In the genomic region with DNA sequence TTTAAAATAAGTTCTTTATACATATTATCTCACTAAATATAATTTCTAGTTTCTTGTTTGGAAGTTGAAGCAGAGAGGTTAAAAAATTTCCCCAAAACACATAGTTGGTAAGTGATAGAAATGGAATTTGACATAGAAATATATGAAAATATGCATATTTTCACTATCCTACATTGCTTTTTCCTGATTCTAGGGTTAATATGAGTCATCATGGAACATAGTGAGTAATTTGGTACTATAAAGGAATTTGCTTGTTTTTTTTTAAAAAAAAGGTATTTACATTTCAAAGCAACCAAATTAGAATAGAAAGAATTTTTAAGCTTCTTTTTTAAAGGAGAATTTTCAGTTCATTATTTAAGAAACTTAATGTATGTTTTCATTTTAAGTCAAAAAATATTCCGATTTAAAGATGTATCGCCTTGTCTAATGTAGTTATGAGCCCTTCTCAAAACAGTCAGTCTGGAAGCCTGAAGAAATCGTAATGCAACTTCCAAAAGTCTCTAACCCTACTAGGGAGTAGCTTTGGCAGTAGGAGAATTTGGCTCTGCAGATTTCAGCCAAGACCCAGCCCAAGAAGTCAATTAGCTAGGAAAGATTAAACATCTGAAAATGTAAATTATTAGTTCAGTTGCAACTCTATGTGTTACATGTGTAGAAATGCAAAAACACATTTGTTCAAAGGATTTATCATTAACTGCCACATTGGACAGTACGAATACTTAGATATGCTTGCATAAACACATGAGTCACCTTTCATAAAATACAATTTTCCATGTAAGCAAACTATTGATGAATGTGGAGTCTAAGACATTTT, we compare ENCODE assay signal across 17 cellular contexts.
DNase-seq lines count a peak whose midpoint lies in the region; ATAC-seq, FAIRE-seq and TF ChIP-seq lines count a peak whose summit lies in the region.
"Had no signal": no experiment of that assay in that cellular context is flagged by ENCODE, and none has a peak within 500 bp of the region (broad histone marks: within the 10 kb centered on the region; RNA-seq: fewer than 3 reads in every experiment).

No MANE protein-coding gene starts in this region.

- H3K27ac Mint-ChIP-seq in activated T-cell treated with anti-CD3 and anti-CD28 coated beads, Interleukin-2, amount 50 U/mL, for 72 hours: no peak overlapping the region
- H3K27ac Mint-ChIP-seq: activated T-helper 1 cell treated with anti-CD3 and anti-CD28 coated beads, Interleukin-12 subunit alpha, Interleukin-12 subunit beta, Interleukin-2, Interleukin-4 antibody, amounts not matched to agents 30 ng/mL and 10 ng/mL and 1 ng/mL, durations not matched to agents 14 hours and 24 hours and 36 hours; T-cell had no signal

- H3K36me3 ChIP-seq in ACC112 (ENCODE audit: insufficient read depth, low read length) (no peaks in the 10 kb centered on the region), Panc1 (ENCODE audit: control insufficient read depth, insufficient read depth, low read length) (no peaks in the 10 kb centered on the region), left lung (no peaks in the 10 kb centered on the region)
- H3K36me3 ChIP-seq: upper lobe of left lung had no signal

- CTCF ChIA-PET in Panc1 (lab: Charles Lee): no interaction called here

- ATAC-seq in Panc1 (no peak), left lung (peak; percentile 73)
- no peak for ATAC-seq in activated T-cell treated with anti-CD3 and anti-CD28 coated beads, Interleukin-2, amount 50 U/mL, for 72 hours (replicated peaks in 1 of 2)
- ATAC-seq: T-cell had no signal

- POLR2A ChIA-PET in Panc1 (lab: Charles Lee): no interaction called here

- H3K27me3 ChIP-seq in ACC112 (ENCODE audit: insufficient read depth, low read length) (no peaks in the 10 kb centered on the region), Panc1 (ENCODE audit: control insufficient read depth, insufficient read depth, low read length) (no peaks in the 10 kb centered on the region), left lung (no peaks in the 10 kb centered on the region)
- H3K27me3 ChIP-seq: upper lobe of left lung had no signal

- intact Hi-C loops in Panc1 (cut with micrococcal nuclease; ENCODE audit: unreplicated experiment) (no loop called here), left lung (cut with DNase I) (no loop called here)

- H3K9me3 ChIP-seq in Panc1 (ENCODE audit: control insufficient read depth, insufficient read depth, low read depth, low read length): no peaks in the 10 kb centered on the region
- H3K9me3 ChIP-seq in left lung: no peaks in the 10 kb centered on the region
- H3K9me3 ChIP-seq: upper lobe of left lung had no signal

- H3K4me3 ChIP-seq in ACC112 (ENCODE audit: low read depth, low read length): peak overlapping the region; percentile 63
- no peak overlapping the region for H3K4me3 ChIP-seq in Panc1 (ENCODE audit: low read depth in 2 of 2, low read length in 2 of 2)
- no peak overlapping the region for H3K4me3 ChIP-seq in left lung
- H3K4me3 ChIP-seq: lung, upper lobe of left lung had no signal

- no peaks in the 10 kb centered on the region for H3K4me1 Mint-ChIP-seq in activated T-cell treated with anti-CD3 and anti-CD28 coated beads, Interleukin-2, amount 50 U/mL, for 72 hours (ENCODE audit: low read depth)
- H3K4me1 Mint-ChIP-seq: T-cell had no signal

- no peaks in the 10 kb centered on the region for H3K9me3 Mint-ChIP-seq in activated T-cell treated with anti-CD3 and anti-CD28 coated beads, Interleukin-2, amount 50 U/mL, for 72 hours
- H3K9me3 Mint-ChIP-seq: activated T-helper 1 cell treated with anti-CD3 and anti-CD28 coated beads, Interleukin-12 subunit alpha, Interleukin-12 subunit beta, Interleukin-2, Interleukin-4 antibody, amounts not matched to agents 30 ng/mL and 10 ng/mL and 1 ng/mL, durations not matched to agents 14 hours and 24 hours and 36 hours; T-cell had no signal

- no peaks in the 10 kb centered on the region for H3K27me3 Mint-ChIP-seq in activated T-cell treated with anti-CD3 and anti-CD28 coated beads, Interleukin-2, amount 50 U/mL, for 72 hours (ENCODE audit: low read depth)

- H3K79me2 ChIP-seq in ACC112 (ENCODE audit: control insufficient read depth, insufficient read depth, low read length, unreplicated experiment): no peaks in the 10 kb centered on the region

- TF ChIP-seq CTCF in Panc1 (IDR thresholded peaks at IDR 0.05) (no peak), left lung (IDR thresholded peaks at IDR 0.05) (no peak)

- H3K4me1 ChIP-seq in ACC112 (ENCODE audit: control insufficient read depth, insufficient read depth, low read length, unreplicated experiment) (peaks cover 28% of the 10 kb centered on the region), Panc1 (ENCODE audit: control insufficient read depth, insufficient read depth, low read length) (peaks cover 2% of the 10 kb centered on the region; the same call in 1 of the 2 replicates), left lung (no peaks in the 10 kb centered on the region)
- H3K4me1 ChIP-seq: upper lobe of left lung had no signal

- in situ Hi-C loops in Panc1 (cut with HindIII; ENCODE audit: low pct_unique_long_range_greater_than_20kb, low sequenced_read_pairs): no loop called here

- H3K4me3 Mint-ChIP-seq in activated T-cell treated with anti-CD3 and anti-CD28 coated beads, Interleukin-2, amount 50 U/mL, for 72 hours: no peak overlapping the region
- H3K4me3 Mint-ChIP-seq: activated T-helper 1 cell treated with anti-CD3 and anti-CD28 coated beads, Interleukin-12 subunit alpha, Interleukin-12 subunit beta, Interleukin-2, Interleukin-4 antibody, amounts not matched to agents 30 ng/mL and 10 ng/mL and 1 ng/mL, durations not matched to agents 14 hours and 24 hours and 36 hours; T-cell had no signal

- no TSS peak for BruUV-seq in Panc1 (replicated peaks; lab: Mats Ljungman, UMichigan)

- peak overlapping the region; percentile 55 for H2AFZ ChIP-seq in ACC112 (ENCODE audit: low read length, unreplicated experiment)

- peak overlapping the region; percentile 95 for H3K27ac ChIP-seq in ACC112 (ENCODE audit: low read depth, low read length)
- no peak overlapping the region for H3K27ac ChIP-seq in Panc1 (ENCODE audit: low read length)
- peak overlapping the region in 1 of 2 donors; percentile 4 for H3K27ac ChIP-seq in left lung
- H3K27ac ChIP-seq: upper lobe of left lung had no signal

- H3K36me3 Mint-ChIP-seq in activated T-cell treated with anti-CD3 and anti-CD28 coated beads, Interleukin-2, amount 50 U/mL, for 72 hours (ENCODE audit: insufficient read depth in 2 of 2): no peaks in the 10 kb centered on the region
- H3K36me3 Mint-ChIP-seq: T-cell had no signal

- DNase-seq in Panc1 (ENCODE audit: low read depth, low spot score) (peak; percentile 5), dermis microvascular lymphatic vessel endothelial cell (ENCODE audit: low read depth in 2 of 2) (peak; percentile 37 to 59), left lung (no peak), GM19239 (ENCODE audit: insufficient read length, low spot score) (no peak)
- DNase-seq in activated T-cell treated with anti-CD3 and anti-CD28 coated beads, Interleukin-2, amount 50 U/mL, for 72 hours: no peak
- no peak for DNase-seq in activated CD8-positive, alpha-beta memory T cell treated with anti-CD3 and anti-CD28 coated beads for 24 hours
- no peak for DNase-seq in activated T-cell treated with anti-CD3 and anti-CD28 coated beads, Interleukin-2, amount 50 U/mL, for 1 hour
- DNase-seq: activated CD4-positive, alpha-beta T cell treated with anti-CD3 and anti-CD28 coated beads for 4 hours; hypothalamus; KG1; NCI-H2029 treated with DMSO at 0.1 percent for 48 hours; T-cell; upper lobe of left lung had no signal

- FAIRE-seq in GM19239 (lab: Jason Lieb, UNC): no peak
- FAIRE-seq: D721Med had no signal

Comparison
In these comparisons a context has a peak if more than half of its experiments do, and no peak if none do; other contexts are left out.
1. DNase-seq: peak in Panc1 (single experiment) and dermis microvascular lymphatic vessel endothelial cell (2 of 2); none in left lung (0 of 2), activated T-cell treated with anti-CD3 and anti-CD28 coated beads, Interleukin-2, amount 50 U/mL, for 72 hours (0 of 2), GM19239 (single experiment), activated CD8-positive, alpha-beta memory T cell treated with anti-CD3 and anti-CD28 coated beads for 24 hours (single experiment) and activated T-cell treated with anti-CD3 and anti-CD28 coated beads, Interleukin-2, amount 50 U/mL, for 1 hour (single experiment).